8 cellular contexts compared by ENCODE assay signal in the genomic region with DNA sequence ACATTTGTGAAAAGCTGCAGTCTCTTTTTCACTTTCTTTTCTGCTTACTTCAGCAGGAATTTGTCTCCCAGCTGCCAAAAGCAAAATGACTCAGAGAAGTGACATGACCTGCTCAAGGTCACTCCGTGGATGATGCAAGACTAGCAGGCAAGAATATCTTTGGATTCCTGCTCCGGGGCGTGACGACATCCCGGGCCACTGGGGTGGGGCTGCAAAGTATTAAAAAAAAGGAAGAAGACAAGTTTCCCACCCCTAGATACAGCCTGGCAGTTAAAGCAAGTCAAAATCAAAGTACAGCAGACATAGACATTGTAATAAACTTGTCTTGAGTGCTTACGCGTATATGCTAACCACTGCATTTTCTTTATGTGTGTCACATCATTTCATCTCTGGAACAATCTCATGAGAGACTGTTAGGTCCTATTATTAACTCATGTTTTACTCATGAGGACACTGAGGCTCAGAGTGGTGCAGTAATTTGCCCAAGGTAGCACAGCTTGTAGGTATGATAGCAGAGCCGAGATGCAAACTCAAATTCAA.
DNase-seq lines count a peak whose midpoint lies in the region; ATAC-seq and TF ChIP-seq lines count a peak whose summit lies in the region.

No MANE protein-coding gene starts in this region.

- no peaks in the 10 kb centered on the region for H3K27me3 ChIP-seq in prostate gland (replicated peaks; ENCODE audit: insufficient read depth)

- H3K27ac Mint-ChIP-seq in activated T-cell treated with anti-CD3 and anti-CD28 coated beads, Interleukin-2, amount 50 U/mL, for 72 hours, result peak overlapping the region; percentile 74

- H3K4me3 Mint-ChIP-seq in activated T-cell treated with anti-CD3 and anti-CD28 coated beads, Interleukin-2, amount 50 U/mL, for 72 hours, result peak overlapping the region; percentile 55 to 68

- peaks cover 2% of the 10 kb centered on the region for H3K4me1 ChIP-seq in prostate gland (replicated peaks)

- peaks cover 2 to 3% of the 10 kb centered on the region in 2 donors for H3K9me3 Mint-ChIP-seq in activated T-cell treated with anti-CD3 and anti-CD28 coated beads, Interleukin-2, amount 50 U/mL, for 72 hours

- peak; percentile 68 to 81 for ATAC-seq in activated T-cell treated with anti-CD3 and anti-CD28 coated beads, Interleukin-2, amount 50 U/mL, for 72 hours (replicated peaks in 1 of 2)
- ATAC-seq in SK-N-SH treated with all-trans-retinoic acid at 6 μM for 48 hours (peak; percentile 66), HG03439 (IDR thresholded peaks at IDR 0.05; ENCODE audit: unreplicated experiment) (no peak)

- H3K27ac ChIP-seq in prostate gland, result no peak overlapping the region

- no peak overlapping the region for H3K4me3 ChIP-seq in fibroblast of mammary gland (ENCODE audit: control insufficient read depth, low read depth, low read length)
- no peak overlapping the region for H3K4me3 ChIP-seq in prostate gland

- H3K27me3 Mint-ChIP-seq in activated T-cell treated with anti-CD3 and anti-CD28 coated beads, Interleukin-2, amount 50 U/mL, for 72 hours (ENCODE audit: low read depth), result no peaks in the 10 kb centered on the region

- TF ChIP-seq POLR2A in prostate gland (IDR thresholded peaks at IDR 0.05), result no peak

- 28% methylated on average over 8 of the region's 8 CpGs for WGBS in prostate gland

- peaks cover 2 to 5% of the 10 kb centered on the region in 2 donors for H3K36me3 Mint-ChIP-seq in activated T-cell treated with anti-CD3 and anti-CD28 coated beads, Interleukin-2, amount 50 U/mL, for 72 hours (ENCODE audit: insufficient read depth in 2 of 2)

- TF ChIP-seq CTCF in fibroblast of mammary gland (conservative IDR thresholded peaks at IDR 0.05; ENCODE audit: control insufficient read depth, insufficient read depth, low read depth, low read length) (no peak), prostate gland (IDR thresholded peaks at IDR 0.05) (no peak)

- H3K36me3 ChIP-seq in prostate gland, result no peaks in the 10 kb centered on the region

- H3K9me3 ChIP-seq in prostate gland, result no peaks in the 10 kb centered on the region

- intact Hi-C loops in prostate gland (cut with DNase I), result loop anchor here (10.0 kb wide), 3 partner anchors 95 to 555 kb away; a partner anchor contains a TSS

- peak in 1 of 2 donors; percentile 34 for DNase-seq in activated T-cell treated with anti-CD3 and anti-CD28 coated beads, Interleukin-2, amount 50 U/mL, for 72 hours
- no peak for DNase-seq in activated T-cell treated with anti-CD3 and anti-CD28 coated beads for 4 hours
- DNase-seq in fibroblast of mammary gland (ENCODE audit: low read depth), result peak; percentile 98
- DNase-seq in prostate gland (ENCODE audit: low spot score), result peak; percentile 65
- DNase-seq in HT-29 (ENCODE audit: low spot score), result no peak
- no peak for DNase-seq in NCI-H345 treated with DMSO at 0.1 percent for 48 hours (lab: John Stamatoyannopoulos, UW; ENCODE audit: unreplicated experiment)

- peaks cover 89% of the 10 kb centered on the region for H3K4me1 Mint-ChIP-seq in activated T-cell treated with anti-CD3 and anti-CD28 coated beads, Interleukin-2, amount 50 U/mL, for 72 hours (ENCODE audit: low read depth)

TF ChIP-seq in SK-N-SH treated with all-trans-retinoic acid at 6 μM for 48 hours, 23 proteins besides CTCF, POLR2A, EP300 and RAD21:
- TF ChIP-seq ZC3H10 (CRISPR knock-in tag; IDR thresholded peaks at IDR 0.05) (no peak), OSR1 (CRISPR knock-in tag; IDR thresholded peaks at IDR 0.05) (no peak), GLIS3 (CRISPR knock-in tag; IDR thresholded peaks at IDR 0.05) (no peak)
- TF ChIP-seq, protein P1, sequence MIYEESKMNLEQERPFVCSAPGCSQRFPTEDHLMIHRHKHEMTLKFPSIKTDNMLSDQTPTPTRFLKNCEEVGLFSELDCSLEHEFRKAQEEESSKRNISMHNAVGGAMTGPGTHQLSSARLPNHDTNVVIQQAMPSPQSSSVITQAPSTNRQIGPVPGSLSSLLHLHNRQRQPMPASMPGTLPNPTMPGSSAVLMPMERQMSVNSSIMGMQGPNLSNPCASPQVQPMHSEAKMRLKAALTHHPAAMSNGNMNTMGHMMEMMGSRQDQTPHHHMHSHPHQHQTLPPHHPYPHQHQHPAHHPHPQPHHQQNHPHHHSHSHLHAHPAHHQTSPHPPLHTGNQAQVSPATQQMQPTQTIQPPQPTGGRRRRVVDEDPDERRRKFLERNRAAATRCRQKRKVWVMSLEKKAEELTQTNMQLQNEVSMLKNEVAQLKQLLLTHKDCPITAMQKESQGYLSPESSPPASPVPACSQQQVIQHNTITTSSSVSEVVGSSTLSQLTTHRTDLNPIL (CRISPR knock-in tag; IDR thresholded peaks at IDR 0.05; ENCODE audit: low read depth), result no peak
- TF ChIP-seq, protein P2, sequence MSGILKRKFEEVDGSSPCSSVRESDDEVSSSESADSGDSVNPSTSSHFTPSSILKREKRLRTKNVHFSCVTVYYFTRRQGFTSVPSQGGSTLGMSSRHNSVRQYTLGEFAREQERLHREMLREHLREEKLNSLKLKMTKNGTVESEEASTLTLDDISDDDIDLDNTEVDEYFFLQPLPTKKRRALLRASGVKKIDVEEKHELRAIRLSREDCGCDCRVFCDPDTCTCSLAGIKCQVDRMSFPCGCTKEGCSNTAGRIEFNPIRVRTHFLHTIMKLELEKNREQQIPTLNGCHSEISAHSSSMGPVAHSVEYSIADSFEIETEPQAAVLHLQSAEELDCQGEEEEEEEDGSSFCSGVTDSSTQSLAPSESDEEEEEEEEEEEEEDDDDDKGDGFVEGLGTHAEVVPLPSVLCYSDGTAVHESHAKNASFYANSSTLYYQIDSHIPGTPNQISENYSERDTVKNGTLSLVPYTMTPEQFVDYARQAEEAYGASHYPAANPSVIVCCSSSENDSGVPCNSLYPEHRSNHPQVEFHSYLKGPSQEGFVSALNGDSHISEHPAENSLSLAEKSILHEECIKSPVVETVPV (CRISPR knock-in tag; IDR thresholded peaks at IDR 0.05), result no peak
- TF ChIP-seq, protein P3, sequence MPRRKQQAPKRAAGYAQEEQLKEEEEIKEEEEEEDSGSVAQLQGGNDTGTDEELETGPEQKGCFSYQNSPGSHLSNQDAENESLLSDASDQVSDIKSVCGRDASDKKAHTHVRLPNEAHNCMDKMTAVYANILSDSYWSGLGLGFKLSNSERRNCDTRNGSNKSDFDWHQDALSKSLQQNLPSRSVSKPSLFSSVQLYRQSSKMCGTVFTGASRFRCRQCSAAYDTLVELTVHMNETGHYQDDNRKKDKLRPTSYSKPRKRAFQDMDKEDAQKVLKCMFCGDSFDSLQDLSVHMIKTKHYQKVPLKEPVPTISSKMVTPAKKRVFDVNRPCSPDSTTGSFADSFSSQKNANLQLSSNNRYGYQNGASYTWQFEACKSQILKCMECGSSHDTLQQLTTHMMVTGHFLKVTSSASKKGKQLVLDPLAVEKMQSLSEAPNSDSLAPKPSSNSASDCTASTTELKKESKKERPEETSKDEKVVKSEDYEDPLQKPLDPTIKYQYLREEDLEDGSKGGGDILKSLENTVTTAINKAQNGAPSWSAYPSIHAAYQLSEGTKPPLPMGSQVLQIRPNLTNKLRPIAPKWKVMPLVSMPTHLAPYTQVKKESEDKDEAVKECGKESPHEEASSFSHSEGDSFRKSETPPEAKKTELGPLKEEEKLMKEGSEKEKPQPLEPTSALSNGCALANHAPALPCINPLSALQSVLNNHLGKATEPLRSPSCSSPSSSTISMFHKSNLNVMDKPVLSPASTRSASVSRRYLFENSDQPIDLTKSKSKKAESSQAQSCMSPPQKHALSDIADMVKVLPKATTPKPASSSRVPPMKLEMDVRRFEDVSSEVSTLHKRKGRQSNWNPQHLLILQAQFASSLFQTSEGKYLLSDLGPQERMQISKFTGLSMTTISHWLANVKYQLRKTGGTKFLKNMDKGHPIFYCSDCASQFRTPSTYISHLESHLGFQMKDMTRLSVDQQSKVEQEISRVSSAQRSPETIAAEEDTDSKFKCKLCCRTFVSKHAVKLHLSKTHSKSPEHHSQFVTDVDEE (CRISPR knock-in tag; IDR thresholded peaks at IDR 0.05), result no peak

Comparison
In these comparisons a context has a peak if more than half of its experiments do, and no peak if none do; other contexts are left out.
1. DNase-seq: peak in fibroblast of mammary gland (single experiment) and prostate gland (single experiment); none in activated T-cell treated with anti-CD3 and anti-CD28 coated beads for 4 hours (single experiment), HT-29 (single experiment) and NCI-H345 treated with DMSO at 0.1 percent for 48 hours (single experiment).